10 cellular contexts compared by ENCODE assay signal in the genomic region with DNA sequence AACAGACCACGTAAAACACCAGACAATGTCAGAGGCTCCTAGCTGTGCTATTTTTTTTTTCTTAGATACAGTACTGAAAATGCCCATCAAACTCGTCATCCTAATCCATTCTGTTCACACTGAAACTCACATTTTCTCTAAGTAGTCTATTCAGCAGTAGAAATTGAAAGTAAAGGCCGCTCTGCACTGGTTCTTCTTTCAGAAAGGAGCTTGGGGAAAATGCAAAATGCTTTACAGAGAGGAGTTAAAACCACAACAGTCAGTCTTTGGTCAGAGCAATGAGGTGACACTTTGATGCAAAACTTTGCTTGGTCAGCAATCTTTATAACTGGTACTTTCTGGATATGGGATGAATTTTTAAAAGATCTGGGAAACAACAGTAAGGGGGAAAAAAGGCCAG. TPM values are rescaled to one million over a fixed set of nuclear protein-coding genes. Genes with fewer than 3 reads are reported as not detected.
DNase-seq lines count a peak whose midpoint lies in the region; ATAC-seq and TF ChIP-seq lines count a peak whose summit lies in the region.
"Had no signal": no experiment of that assay in that cellular context is flagged by ENCODE, and none has a peak within 500 bp of the region (broad histone marks: within the 10 kb centered on the region; RNA-seq: fewer than 3 reads in every experiment).

No MANE protein-coding gene starts in this region.

- peaks cover 17% of the 10 kb centered on the region for H3K36me3 Mint-ChIP-seq in chondrocyte (ENCODE audit: low read depth)
- peaks cover 83% of the 10 kb centered on the region for H3K36me3 Mint-ChIP-seq in MCF 10A (ENCODE audit: insufficient read depth, unreplicated experiment)

- no peak overlapping the region for H3K4me3 Mint-ChIP-seq in chondrocyte (ENCODE audit: unreplicated experiment)
- H3K4me3 Mint-ChIP-seq in MCF 10A (ENCODE audit: unreplicated experiment) = no peak overlapping the region
- H3K4me3 Mint-ChIP-seq: nephron had no signal

- CTCF ChIA-PET in MCF 10A (lab: Yijun Ruan, JAX) = interaction anchor here (0.7 to 1.0 kb wide), 2 partner anchors 105 to 120 kb away, joined by 3 read pairs; no protein-coding TSS in a partner anchor

- no peaks in the 10 kb centered on the region for H3K4me1 ChIP-seq in vagina

- no peak overlapping the region for H3K27ac ChIP-seq in vagina

- no TSS peak for BruUV-seq in MCF 10A (replicated peaks; lab: Mats Ljungman, UMichigan)

- TF ChIP-seq POLR2A in vagina (IDR thresholded peaks at IDR 0.05) = no peak

- peak; percentile 96 for ATAC-seq in GM18520 (IDR thresholded peaks at IDR 0.05; ENCODE audit: unreplicated experiment)
- peak; percentile 91 for ATAC-seq in GM21515 (IDR thresholded peaks at IDR 0.05; ENCODE audit: unreplicated experiment)
- peak; percentile 93 for ATAC-seq in HG03378 (IDR thresholded peaks at IDR 0.05; ENCODE audit: unreplicated experiment)

- H3K4me3 ChIP-seq in vagina = no peak overlapping the region

- no peaks in the 10 kb centered on the region for H3K9me3 ChIP-seq in vagina

- no peaks in the 10 kb centered on the region for H3K27me3 ChIP-seq in vagina

- H3K27ac Mint-ChIP-seq in chondrocyte (ENCODE audit: unreplicated experiment) (peak overlapping the region; percentile 2), MCF 10A (ENCODE audit: low read depth, unreplicated experiment) (no peak overlapping the region)
- H3K27ac Mint-ChIP-seq: nephron had no signal

- peaks cover 26% of the 10 kb centered on the region for H3K4me1 Mint-ChIP-seq in chondrocyte (ENCODE audit: low read depth)
- no peaks in the 10 kb centered on the region for H3K4me1 Mint-ChIP-seq in MCF 10A (ENCODE audit: insufficient read depth, unreplicated experiment)

- H3K36me3 ChIP-seq in vagina = peaks cover 0 to 19% of the 10 kb centered on the region in 2 donors

- no peaks in the 10 kb centered on the region for H3K9me3 Mint-ChIP-seq in chondrocyte (ENCODE audit: low read depth)
- no peaks in the 10 kb centered on the region for H3K9me3 Mint-ChIP-seq in MCF 10A (ENCODE audit: unreplicated experiment)
- H3K9me3 Mint-ChIP-seq: nephron had no signal

- DNase-seq in chondrocyte (ENCODE audit: low spot score) = no peak
- no peak for DNase-seq in vagina (ENCODE audit: extremely low spot score in 2 of 2)
- no peak for DNase-seq in MCF 10A (ENCODE audit: unreplicated experiment)
- no peak for DNase-seq in NCI-H187 (lab: John Stamatoyannopoulos, UW)
- DNase-seq in Kasumi-1 (lab: John Stamatoyannopoulos, UW) = no peak
- DNase-seq: NCI-H82 had no signal

- intact Hi-C loops in vagina (cut with DNase I) = no loop called here
- intact Hi-C loops in MCF 10A (cut with micrococcal nuclease) = no loop called here

- POLR2A ChIA-PET in MCF 10A (lab: Yijun Ruan, JAX) = interaction anchor here (0.5 to 1.1 kb wide), 6 partner anchors 11 to 588 kb away, joined by 3 to 5 read pairs (median 3); a partner anchor contains a TSS

- TF ChIP-seq CTCF in chondrocyte (IDR thresholded peaks at IDR 0.05) (no peak), vagina (IDR thresholded peaks at IDR 0.05) (no peak), MCF 10A (IDR thresholded peaks at IDR 0.05; ENCODE audit: unreplicated experiment) (no peak)

- H3K27me3 Mint-ChIP-seq in chondrocyte (ENCODE audit: low read depth) (no peaks in the 10 kb centered on the region), MCF 10A (ENCODE audit: insufficient read depth, unreplicated experiment) (no peaks in the 10 kb centered on the region)

RNA-seq across cellular contexts. Expression of a gene that starts 43.8 kb away (rescaled TPM):
- 18.5 to 29.6 TPM (median 28.1 TPM) in 3 replicates for total RNA-seq in chondrocyte
- 10.8 TPM for total RNA-seq in vagina
- 1.6 and 2.0 TPM in 2 replicates for total RNA-seq in MCF 10A (2022)
